Comparison of ENCODE assay signal across 19 cellular contexts in the genomic region with DNA sequence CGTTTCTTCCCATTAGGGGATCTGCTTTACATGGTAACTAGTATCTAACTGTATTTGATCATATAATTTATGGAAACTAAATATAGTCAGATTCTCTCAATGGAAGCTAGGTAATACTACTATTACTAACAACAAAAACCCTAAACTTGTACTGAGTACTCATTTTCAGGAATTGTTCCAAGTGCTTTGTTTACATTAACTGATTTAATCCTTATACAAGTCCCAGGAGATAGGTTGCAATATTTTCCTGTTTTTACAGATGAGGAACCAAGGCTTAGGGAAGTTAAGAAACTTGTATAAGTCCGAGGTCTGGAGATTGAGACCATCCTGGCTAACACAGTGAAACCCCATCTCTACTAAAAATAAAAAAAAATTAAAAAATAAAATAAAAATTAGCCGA. TPM values are rescaled to one million over a fixed set of nuclear protein-coding genes. Genes with fewer than 3 reads are reported as not detected.
DNase-seq lines count a peak whose midpoint lies in the region; TF ChIP-seq lines count a peak whose summit lies in the region.
"Had no signal": no experiment of that assay in that cellular context is flagged by ENCODE, and none has a peak within 500 bp of the region (broad histone marks: within the 10 kb centered on the region; RNA-seq: fewer than 3 reads in every experiment).

No MANE protein-coding gene starts in this region.

- H3K9me3 ChIP-seq in BLaER1 (peaks cover 5% of the 10 kb centered on the region), GM23248 (ENCODE audit: low read depth) (no peaks in the 10 kb centered on the region)
- H3K9me3 ChIP-seq: SJSA1 had no signal

- H3K27ac ChIP-seq in BLaER1 (no peak overlapping the region), GM23248 (no peak overlapping the region)
- H3K27ac ChIP-seq: SJSA1 had no signal

- TF ChIP-seq CTCF in cardiac fibroblast (IDR thresholded peaks at IDR 0.05; ENCODE audit: low read depth, low read length) (no peak), fibroblast of villous mesenchyme (IDR thresholded peaks at IDR 0.05; ENCODE audit: insufficient read depth, low read depth, low read length) (no peak)

- in situ Hi-C loops in GM23248 (cut with MboI), result no loop called here

- 0 out of 2 replicates have a peak overlapping the region, but pooled peaks have one; percentile 7 for H3K4me2 ChIP-seq in BLaER1
- H3K4me2 ChIP-seq in GM23248 (ENCODE audit: unreplicated experiment), result no peak overlapping the region

- WGBS in GM23248 (ENCODE audit: low coverage in 1 of 2, low lambda C conversion rate in 2 of 2, missing lambda C conversion rate in 2 of 2), 2 experiments, result 90% methylated on average over 3 of the region's 3 CpGs

- H4K20me1 ChIP-seq in BLaER1 (no peaks in the 10 kb centered on the region), GM23248 (ENCODE audit: insufficient read depth) (no peaks in the 10 kb centered on the region)

- H3K79me2 ChIP-seq in GM23248 (ENCODE audit: insufficient read depth), result peaks cover 13% of the 10 kb centered on the region

- H3K36me3 ChIP-seq in BLaER1 (peaks cover 18% of the 10 kb centered on the region), GM23248 (ENCODE audit: low read depth) (no peaks in the 10 kb centered on the region)

- H3K27me3 ChIP-seq in BLaER1 (no peaks in the 10 kb centered on the region), GM23248 (replicated peaks; ENCODE audit: insufficient read depth) (no peaks in the 10 kb centered on the region)
- H3K27me3 ChIP-seq: SJSA1 had no signal

- H3K4me1 ChIP-seq in BLaER1, result peaks cover 18% of the 10 kb centered on the region
- peaks cover 5% of the 10 kb centered on the region for H3K4me1 ChIP-seq in GM23248 (ENCODE audit: insufficient read depth)
- H3K4me1 ChIP-seq: SJSA1 had no signal

- H3K9ac ChIP-seq in BLaER1, result no peak overlapping the region
- no peak overlapping the region for H3K9ac ChIP-seq in GM23248

- no peak overlapping the region for H2AFZ ChIP-seq in GM23248

- H3K9me2 ChIP-seq in GM23248 (ENCODE audit: insufficient read depth), result no peaks in the 10 kb centered on the region

- 0 out of 2 replicates have a peak, but pooled peaks cover 7% of the 10 kb centered on the region for H3F3A ChIP-seq in GM23248 (ENCODE audit: insufficient read depth)

- H3K4me3 ChIP-seq in BLaER1, result no peak overlapping the region
- H3K4me3 ChIP-seq in GM23248, result no peak overlapping the region
- no peak overlapping the region for H3K4me3 ChIP-seq in cardiac fibroblast (replicated peaks in 1 of 2; ENCODE audit: low read depth in 2 of 2, low read length in 2 of 2)
- H3K4me3 ChIP-seq in fibroblast of villous mesenchyme (ENCODE audit: low read depth, low read length), result no peak overlapping the region
- H3K4me3 ChIP-seq: SJSA1 had no signal

- DNase-seq in GM23248 (peak; percentile 9), cardiac fibroblast (ENCODE audit: low read depth in 2 of 2) (peak; percentile 36 to 83), fibroblast of villous mesenchyme (ENCODE audit: low read depth) (peak; percentile 28), NCI-H526 treated with DMSO at 0.1 percent for 48 hours (lab: John Stamatoyannopoulos, UW) (no peak), KG1 (lab: John Stamatoyannopoulos, UW) (no peak)
- no peak for DNase-seq in activated CD4-positive, CD25-positive, alpha-beta regulatory T cell (lab: John Stamatoyannopoulos, UW)
- no peak for DNase-seq in stimulated activated CD4-positive, alpha-beta T cell treated with anti-CD3 and anti-CD28 coated beads, Interleukin-15, amount 100 ng/mL, for 24 hours
- DNase-seq: AML-193; CD4-positive, CD25-positive, alpha-beta regulatory T cell; EL; H9; NCI-H1105 treated with DMSO at 0.1 percent for 48 hours; NCI-H1694; NCI-H2081; NCI-H2171 treated with DMSO at 0.1 percent for 48 hours; NCI-H524 treated with DMSO at 0.1 percent for 48 hours; OCI-M1 had no signal

RNA-seq across cellular contexts. Expression of a gene that starts 7.4 kb away (rescaled TPM):
- total RNA-seq in GM23248 (2014; rRNA removed; shearing (Covaris generic)), result 17.4 and 29.1 TPM in 2 replicates
- polyA plus RNA-seq in GM23248 (2016; fragmentation: Nextera tagmentation; extraction: Ambion mirVana), result 37.3 and 38.2 TPM in 2 replicates
- 9.5 and 9.7 TPM in 2 replicates for total RNA-seq in fibroblast of villous mesenchyme

Comparison
In these comparisons a context has a peak if more than half of its experiments do, and no peak if none do; other contexts are left out.
1. DNase-seq: peak in GM23248 (single experiment), cardiac fibroblast (2 of 2) and fibroblast of villous mesenchyme (single experiment); none in activated CD4-positive, CD25-positive, alpha-beta regulatory T cell (0 of 4), stimulated activated CD4-positive, alpha-beta T cell treated with anti-CD3 and anti-CD28 coated beads, Interleukin-15, amount 100 ng/mL, for 24 hours (single experiment), NCI-H526 treated with DMSO at 0.1 percent for 48 hours (single experiment) and KG1 (single experiment).